9 cellular contexts compared by ENCODE assay signal in genomic region chr1:93715529-93716126, GRCh38. TPM values are rescaled to one million over a fixed set of nuclear protein-coding genes. Genes with fewer than 3 reads are reported as not detected.
DNase-seq lines count a peak whose midpoint lies in the region; ATAC-seq lines count a peak whose summit lies in the region.
"Had no signal": no experiment of that assay in that cellular context is flagged by ENCODE, and none has a peak within 500 bp of the region (broad histone marks: within the 10 kb centered on the region; RNA-seq: fewer than 3 reads in every experiment).

No MANE protein-coding gene starts in this region.

- H3K9me3 ChIP-seq in right cardiac atrium (ENCODE audit: control insufficient read depth, low read length): no peaks in the 10 kb centered on the region

- ATAC-seq in activated CD4-positive, CD25-positive, alpha-beta regulatory T cell treated with anti-CD3 and anti-CD28 coated beads, Interleukin-2, amount 50 U/mL, for 24 hours: peak; percentile 60 to 68
- ATAC-seq in HG03045 (IDR thresholded peaks at IDR 0.05; ENCODE audit: unreplicated experiment) (peak; percentile 36), right cardiac atrium (peak; percentile 75 to 81)
- ATAC-seq: Panc1 had no signal

- intact Hi-C loops in right cardiac atrium (cut with DNase I): no loop called here

- peaks cover 5% of the 10 kb centered on the region for H3K4me1 ChIP-seq in right cardiac atrium (ENCODE audit: control insufficient read depth, insufficient read depth, low read length)

- 54% methylated on average over 10 of the region's 10 CpGs for WGBS in right cardiac atrium

- H3K4me3 ChIP-seq in right cardiac atrium (ENCODE audit: low read length): no peak overlapping the region

- no peaks in the 10 kb centered on the region for H3K27me3 ChIP-seq in right cardiac atrium (ENCODE audit: control insufficient read depth, insufficient read depth)

- H3K27ac ChIP-seq in right cardiac atrium (ENCODE audit: low read length): peak overlapping the region; percentile 70

- DNase-seq in activated CD4-positive, CD25-positive, alpha-beta regulatory T cell (lab: John Stamatoyannopoulos, UW): no peak
- peak; percentile 73 for DNase-seq in OCI-M1 (lab: John Stamatoyannopoulos, UW)
- DNase-seq in right cardiac atrium: peak; percentile 41 to 66 (median 53)
- no peak for DNase-seq in HPDE6-E6E7 (ENCODE audit: extremely low spot score)
- no peak for DNase-seq in occipital lobe (lab: John Stamatoyannopoulos, UW)
- no peak for DNase-seq in stimulated activated naive CD4-positive, alpha-beta T cell treated with Interleukin-2 at 50 U/mL for 16 hours (lab: John Stamatoyannopoulos, UW)

RNA-seq across cellular contexts. Expression of gene BCAR3, which starts 34.0 kb away (rescaled TPM):
- total RNA-seq in right cardiac atrium (10 to 100 TPM; 12.5 to 17.4 (median 15.0) TPM), occipital lobe (5.9 TPM)
- polyA plus RNA-seq in right cardiac atrium: 10.1 TPM

Comparison
In these comparisons a context has a peak if more than half of its experiments do, and no peak if none do; other contexts are left out.
1. DNase-seq: peak in OCI-M1 (single experiment) and right cardiac atrium (3 of 3); none in activated CD4-positive, CD25-positive, alpha-beta regulatory T cell (0 of 4), HPDE6-E6E7 (single experiment), occipital lobe (single experiment) and stimulated activated naive CD4-positive, alpha-beta T cell treated with Interleukin-2 at 50 U/mL for 16 hours (single experiment).
2. Peak in every context shown above with its lines, with median percentiles within 50 percentile points of each other: ATAC-seq.